9 cellular contexts compared by ENCODE assay signal in genomic region chr16:46801428-46802049, GRCh38. TPM values are rescaled to one million over a fixed set of nuclear protein-coding genes. Genes with fewer than 3 reads are reported as not detected.
A peak's percentile ranks its signal among the peaks of the same experiment; 100 is the strongest.
DNase-seq lines count a peak whose midpoint lies in the region; ATAC-seq and TF ChIP-seq lines count a peak whose summit lies in the region.
"Had no signal": no experiment of that assay in that cellular context is flagged by ENCODE, and none has a peak within 500 bp of the region (broad histone marks: within the 10 kb centered on the region; RNA-seq: fewer than 3 reads in every experiment).

No MANE protein-coding gene starts in this region.

- intact Hi-C loops in dorsolateral prefrontal cortex (cut with DNase I): loop anchor here in 1 of 2 donors (10.0 kb wide), 1 partner anchor 107 kb away; no protein-coding TSS in a partner anchor

- H3K4me3 ChIP-seq in dorsolateral prefrontal cortex: no peak overlapping the region
- no peak overlapping the region for H3K4me3 ChIP-seq in retinal pigment epithelial cell (ENCODE audit: low read length)
- H3K4me3 ChIP-seq: coronary artery had no signal

- H3K27ac Mint-ChIP-seq in activated T-cell treated with anti-CD3 and anti-CD28 coated beads, Interleukin-2, amount 50 U/mL, for 72 hours: no peak overlapping the region

- peaks cover 6 to 18% of the 10 kb centered on the region in 2 donors for H3K36me3 Mint-ChIP-seq in activated T-cell treated with anti-CD3 and anti-CD28 coated beads, Interleukin-2, amount 50 U/mL, for 72 hours (ENCODE audit: insufficient read depth in 2 of 2)

- H3K27me3 Mint-ChIP-seq in activated T-cell treated with anti-CD3 and anti-CD28 coated beads, Interleukin-2, amount 50 U/mL, for 72 hours (ENCODE audit: low read depth): no peaks in the 10 kb centered on the region

- DNase-seq in NCI-H510A treated with DMSO at 0.1 percent for 48 hours (lab: John Stamatoyannopoulos, UW): peak; percentile 77
- DNase-seq in NCI-H510A (lab: John Stamatoyannopoulos, UW): no peak
- DNase-seq in NCI-H69 (lab: John Stamatoyannopoulos, UW): peak; percentile 58
- no peak for DNase-seq in dorsolateral prefrontal cortex
- no peak for DNase-seq in retinal pigment epithelial cell (ENCODE audit: low read depth)
- DNase-seq in GM10248 (ENCODE audit: extremely low spot score): no peak
- DNase-seq in activated T-cell treated with anti-CD3 and anti-CD28 coated beads, Interleukin-2, amount 50 U/mL, for 72 hours: no peak
- no peak for DNase-seq in activated T-cell treated with anti-CD3 and anti-CD28 coated beads for 4 hours

- H3K9me3 Mint-ChIP-seq in activated T-cell treated with anti-CD3 and anti-CD28 coated beads, Interleukin-2, amount 50 U/mL, for 72 hours: peaks cover 3% of the 10 kb centered on the region in 2 donors

- peaks cover 10% of the 10 kb centered on the region for H3K4me1 Mint-ChIP-seq in activated T-cell treated with anti-CD3 and anti-CD28 coated beads, Interleukin-2, amount 50 U/mL, for 72 hours (ENCODE audit: low read depth)

- H3K4me3 Mint-ChIP-seq in activated T-cell treated with anti-CD3 and anti-CD28 coated beads, Interleukin-2, amount 50 U/mL, for 72 hours: no peak overlapping the region

- ATAC-seq in activated T-cell treated with anti-CD3 and anti-CD28 coated beads, Interleukin-2, amount 50 U/mL, for 72 hours (replicated peaks in 1 of 2): no peak

- peak in 54 of 56 donors; percentile 14 to 64 (median 43) for TF ChIP-seq CTCF in dorsolateral prefrontal cortex (IDR thresholded peaks at IDR 0.05 in 54 of 56, conservative IDR thresholded peaks at IDR 0.05 in 2 of 56; ENCODE audit: low read depth in 1 of 56, partially characterized antibody in 56 of 56)
- TF ChIP-seq CTCF in retinal pigment epithelial cell (conservative IDR thresholded peaks at IDR 0.05; ENCODE audit: low read depth, low read length): peak; percentile 49
- no peak for TF ChIP-seq CTCF in GM10248 (IDR thresholded peaks at IDR 0.05; ENCODE audit: control extremely low read depth, extremely low read depth, low read depth, missing control alignments)

- no peaks in the 10 kb centered on the region for H3K27me3 ChIP-seq in dorsolateral prefrontal cortex

- POLR2A ChIA-PET in GM10248 (lab: Yijun Ruan, JAX): no interaction called here

- CTCF ChIA-PET in GM10248 (lab: Yijun Ruan, JAX): interaction anchor here (0.7 to 4.5 kb wide), 11 partner anchors 11 to 128 kb away, joined by 3 to 39 read pairs (median 5); no protein-coding TSS in a partner anchor

- no peak overlapping the region for H3K27ac ChIP-seq in dorsolateral prefrontal cortex
- H3K27ac ChIP-seq: coronary artery had no signal

RNA-seq across cellular contexts. Expression of gene C16orf87, which starts 29.4 kb away (rescaled TPM):
- 10 to 100 TPM in 94 of 120 experiments, 1 to 10 TPM in 26; 5.9 to 21.2 (median 12.9) TPM for total RNA-seq in dorsolateral prefrontal cortex
- 10 to 100 TPM; 18.1 to 21.4 TPM for total RNA-seq in activated T-cell treated with anti-CD3 and anti-CD28 coated beads, Interleukin-2, amount 50 U/mL, for 72 hours

RNA-seq across cellular contexts. Expression of gene MYLK3, which starts 53.4 kb away (rescaled TPM):
- 1 to 10 TPM in 98 of 120 experiments, under 1 TPM in 22; 0.24 to 6.4 (median 1.8) TPM for total RNA-seq in dorsolateral prefrontal cortex
- total RNA-seq in activated T-cell treated with anti-CD3 and anti-CD28 coated beads, Interleukin-2, amount 50 U/mL, for 72 hours: 1 to 10 TPM in 1 of 2 donors, under 1 TPM in 1; 0.81 to 1.7 TPM

Comparison
In these comparisons a context has a peak if more than half of its experiments do, and no peak if none do; other contexts are left out.
1. DNase-seq: peak in NCI-H510A treated with DMSO at 0.1 percent for 48 hours (single experiment) and NCI-H69 (single experiment); none in NCI-H510A (single experiment), dorsolateral prefrontal cortex (0 of 10), retinal pigment epithelial cell (single experiment), GM10248 (single experiment), activated T-cell treated with anti-CD3 and anti-CD28 coated beads, Interleukin-2, amount 50 U/mL, for 72 hours (0 of 2) and activated T-cell treated with anti-CD3 and anti-CD28 coated beads for 4 hours (single experiment).